In the genomic region with DNA sequence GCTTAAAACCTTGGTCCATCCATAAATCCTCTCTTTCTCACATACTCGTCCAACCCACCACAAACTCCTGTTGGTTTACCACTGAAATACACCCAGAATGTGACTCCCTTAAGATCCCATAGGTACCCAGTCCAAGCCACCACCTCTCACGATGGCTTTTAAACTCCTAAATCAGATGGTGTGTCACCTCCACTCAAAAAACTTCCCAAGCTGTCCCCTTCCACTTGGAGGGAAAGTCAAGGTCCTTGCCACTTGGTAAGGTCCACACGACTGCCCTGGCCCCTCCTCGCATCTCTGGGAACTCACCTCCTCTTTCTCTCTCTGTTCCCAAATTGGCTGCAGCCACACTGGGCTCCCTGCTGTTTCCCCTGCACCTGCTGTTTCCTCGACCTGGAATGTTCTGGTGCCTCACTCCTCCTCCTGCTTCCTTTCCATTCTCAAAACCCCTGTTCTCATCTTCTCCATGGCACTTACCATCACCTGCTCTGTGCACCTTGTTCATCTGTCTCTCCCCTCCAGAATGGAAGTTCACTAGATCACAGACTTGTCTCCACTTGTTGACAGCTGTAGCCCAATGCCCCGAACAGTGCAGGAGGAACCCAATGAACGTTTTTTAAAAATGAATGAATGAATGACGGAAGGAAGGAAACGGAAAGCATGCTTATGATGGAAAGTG, we compare ENCODE assay signal across 8 cellular contexts. TPM values are rescaled to one million over a fixed set of nuclear protein-coding genes. Genes with fewer than 3 reads are reported as not detected.
DNase-seq lines count a peak whose midpoint lies in the region; ATAC-seq and TF ChIP-seq lines count a peak whose summit lies in the region.

No MANE protein-coding gene starts in this region.

- H3K9me3 ChIP-seq in PC-3 (ENCODE audit: low read length), result no peaks in the 10 kb centered on the region
- no peaks in the 10 kb centered on the region for H3K9me3 ChIP-seq in ectodermal cell (ENCODE audit: control insufficient read depth, low read length)

- peaks cover 33% of the 10 kb centered on the region for H3K79me2 ChIP-seq in PC-3 (ENCODE audit: low read length)

- H3K4me1 Mint-ChIP-seq in stimulated activated naive CD8-positive, alpha-beta T cell treated with anti-CD3 and anti-CD28 coated beads, Interleukin-15, Interleukin-2, amounts not matched to agents 100 ng/mL and 50 ng/mL, for 24 hours (ENCODE audit: low read depth), result peaks cover 24% of the 10 kb centered on the region

- H3K9me2 ChIP-seq in PC-3 (replicated peaks; ENCODE audit: low read length), result no peaks in the 10 kb centered on the region

- peak overlapping the region; percentile 75 for H3K27ac Mint-ChIP-seq in stimulated activated naive CD8-positive, alpha-beta T cell treated with anti-CD3 and anti-CD28 coated beads, Interleukin-15, Interleukin-2, amounts not matched to agents 100 ng/mL and 50 ng/mL, for 24 hours

- peak overlapping the region; percentile 90 for H3K9ac ChIP-seq in PC-3 (ENCODE audit: low read length)

- H3K9me3 Mint-ChIP-seq in stimulated activated naive CD8-positive, alpha-beta T cell treated with anti-CD3 and anti-CD28 coated beads, Interleukin-15, Interleukin-2, amounts not matched to agents 100 ng/mL and 50 ng/mL, for 24 hours, result peaks cover under 1% of the 10 kb centered on the region

- H3K36me3 ChIP-seq in PC-3 (ENCODE audit: low read depth, low read length) (0 out of 2 replicates have a peak, but pooled peaks cover 2% of the 10 kb centered on the region), ectodermal cell (ENCODE audit: control insufficient read depth, insufficient read depth, low read length) (no peaks in the 10 kb centered on the region)

- peaks cover 7% of the 10 kb centered on the region; the same call in 1 of the 2 replicates for H3K4me1 ChIP-seq in PC-3 (ENCODE audit: insufficient read depth, low read length)
- peaks cover 9% of the 10 kb centered on the region for H3K4me1 ChIP-seq in ectodermal cell (ENCODE audit: control insufficient read depth, insufficient read depth, low read length)

- H3K4me3 ChIP-seq in PC-3 (ENCODE audit: low read length) (peak overlapping the region; percentile 69), ectodermal cell (ENCODE audit: insufficient read depth, low read depth, low read length) (peak overlapping the region; percentile 73)

- peak overlapping the region; percentile 71 for H2AFZ ChIP-seq in PC-3 (ENCODE audit: low read length)

- H3K27me3 Mint-ChIP-seq in stimulated activated naive CD8-positive, alpha-beta T cell treated with anti-CD3 and anti-CD28 coated beads, Interleukin-15, Interleukin-2, amounts not matched to agents 100 ng/mL and 50 ng/mL, for 24 hours, result no peaks in the 10 kb centered on the region

- TF ChIP-seq CTCF in PC-3 (conservative IDR thresholded peaks at IDR 0.05; ENCODE audit: low read depth, low read length), result no peak
- no peak for TF ChIP-seq CTCF in omental fat pad (IDR thresholded peaks at IDR 0.05)

- peaks cover 4% of the 10 kb centered on the region; the same call in 1 of the 2 replicates for H4K20me1 ChIP-seq in PC-3 (ENCODE audit: low read length)

- DNase-seq in stimulated activated naive CD8-positive, alpha-beta T cell treated with anti-CD3 and anti-CD28 coated beads, Interleukin-15, Interleukin-2, amounts not matched to agents 100 U/mL and 50 U/mL, for 24 hours, result no peak
- DNase-seq in PC-3 (peak; percentile 19), omental fat pad (ENCODE audit: low spot score) (peak; percentile 11), NCI-H774 (lab: John Stamatoyannopoulos, UW) (no peak)
- DNase-seq in stimulated activated CD8-positive, alpha-beta memory T cell treated with anti-CD3 and anti-CD28 coated beads, Interleukin-4, amount 100 ng/mL, for 48 hours, result no peak

- no peak overlapping the region for H3K27ac ChIP-seq in PC-3 (ENCODE audit: low read length)
- H3K27ac ChIP-seq in ectodermal cell (ENCODE audit: insufficient read depth, low read depth, low read length, poor library complexity, severe bottlenecking), result peak overlapping the region; percentile 26

- ATAC-seq in stimulated activated naive CD8-positive, alpha-beta T cell treated with anti-CD3 and anti-CD28 coated beads, Interleukin-15, Interleukin-2, amounts not matched to agents 100 U/mL and 50 U/mL, for 24 hours, result no peak
- ATAC-seq in PC-3 (no peak), omental fat pad (ENCODE audit: low FRiP score) (no peak), GM19397 (IDR thresholded peaks at IDR 0.05; ENCODE audit: unreplicated experiment) (no peak)

- peak overlapping the region; percentile 99 for H3K4me2 ChIP-seq in PC-3 (ENCODE audit: low read length)

- intact Hi-C loops in PC-3 (cut with micrococcal nuclease), result no loop called here

- CTCF ChIA-PET in PC-3 (lab: Charles Lee), result no interaction called here

- POLR2A ChIA-PET in PC-3 (lab: Charles Lee; ENCODE audit: unreplicated experiment), result no interaction called here

- peak overlapping the region; percentile 87 for H3K4me3 Mint-ChIP-seq in stimulated activated naive CD8-positive, alpha-beta T cell treated with anti-CD3 and anti-CD28 coated beads, Interleukin-15, Interleukin-2, amounts not matched to agents 100 ng/mL and 50 ng/mL, for 24 hours

- peaks cover 9% of the 10 kb centered on the region for H3K36me3 Mint-ChIP-seq in stimulated activated naive CD8-positive, alpha-beta T cell treated with anti-CD3 and anti-CD28 coated beads, Interleukin-15, Interleukin-2, amounts not matched to agents 100 ng/mL and 50 ng/mL, for 24 hours (ENCODE audit: low read depth)

- WGBS in ectodermal cell, 2 experiments, result 30 to 31% methylated on average over 9 of the region's 9 CpGs

- no peaks in the 10 kb centered on the region for H3F3A ChIP-seq in PC-3 (ENCODE audit: low read length, unreplicated experiment)

- TSS peak; percentile 80 for BruUV-seq in PC-3 (replicated peaks; lab: Mats Ljungman, UMichigan)

- no peaks in the 10 kb centered on the region for H3K27me3 ChIP-seq in PC-3 (ENCODE audit: low read length)
- no peaks in the 10 kb centered on the region for H3K27me3 ChIP-seq in ectodermal cell (ENCODE audit: control insufficient read depth, insufficient read depth, low read length, poor library complexity, severe bottlenecking)

RNA-seq across cellular contexts. Expression of gene ZFAND2A, which starts 23.0 kb away (rescaled TPM):
- total RNA-seq in PC-3 (2014; rRNA removed), result 11.7 and 28.4 TPM in 2 replicates
- polyA plus RNA-seq in ectodermal cell (2013, experiment 1 of 4), result 19.9 TPM
- polyA plus RNA-seq in ectodermal cell (2013, experiment 2 of 4), result 26.1 TPM
- polyA plus RNA-seq in ectodermal cell (2013, experiment 3 of 4), result 24.0 TPM
- polyA plus RNA-seq in ectodermal cell (2013, experiment 4 of 4), result 24.9 TPM
- 10 to 100 TPM; 17.3 to 77.5 (median 28.4) TPM for total RNA-seq in omental fat pad

RNA-seq across cellular contexts. Expression of gene GPER1, which starts 49.1 kb away (rescaled TPM):
- total RNA-seq in PC-3 (2014; rRNA removed) (4.9 and 8.0 TPM in 2 replicates), omental fat pad (10 to 100 TPM in 1 of 4 donors, 1 to 10 TPM in 3; 3.2 to 18.9 (median 4.1) TPM)
- 2.6 TPM for polyA plus RNA-seq in ectodermal cell (2013, experiment 1 of 4)
- 2.9 TPM for polyA plus RNA-seq in ectodermal cell (2013, experiment 2 of 4)
- polyA plus RNA-seq in ectodermal cell (2013, experiment 3 of 4), result 2.6 TPM
- 3.2 TPM for polyA plus RNA-seq in ectodermal cell (2013, experiment 4 of 4)

Comparison
In these comparisons a context has a peak if more than half of its experiments do, and no peak if none do; other contexts are left out.
1. DNase-seq: peak in PC-3 (single experiment) and omental fat pad (single experiment); none in stimulated activated naive CD8-positive, alpha-beta T cell treated with anti-CD3 and anti-CD28 coated beads, Interleukin-15, Interleukin-2, amounts not matched to agents 100 U/mL and 50 U/mL, for 24 hours (single experiment), stimulated activated CD8-positive, alpha-beta memory T cell treated with anti-CD3 and anti-CD28 coated beads, Interleukin-4, amount 100 ng/mL, for 48 hours (single experiment) and NCI-H774 (single experiment).